In genomic region chr4:85431881-85432280, GRCh38 we compare ENCODE assay signal across 17 cellular contexts.
"Had no signal": no experiment of that assay in that cellular context is flagged by ENCODE, and none has a peak within 500 bp of the region (broad histone marks: within the 10 kb centered on the region; RNA-seq: fewer than 3 reads in every experiment).

No MANE protein-coding gene starts in this region.

- DNase-seq: effector memory CD8-positive, alpha-beta T cell; gastrocnemius medialis; islet precursor cell; lower lobe of right lung; mesenchymal stem cell; naive B cell; psoas muscle; retina; stimulated activated CD4-positive, alpha-beta T cell treated with anti-CD3 and anti-CD28 coated beads, Interleukin-2, amount 100 ng/mL, for 48 hours; stimulated activated naive CD4-positive, alpha-beta T cell treated with Interleukin-2 at 50 U/mL for 16 hours; tibial artery; upper lobe of right lung had no signal

- H3K4me1 ChIP-seq: esophagus muscularis mucosa, gastrocnemius medialis, lower lobe of right lung, psoas muscle, tibial artery, upper lobe of right lung, vagina had no signal

- H3K27ac ChIP-seq: epithelial cell of prostate, esophagus muscularis mucosa, gastrocnemius medialis, lower lobe of right lung, psoas muscle, tibial artery, upper lobe of right lung, vagina had no signal

- H3K9me3 ChIP-seq: gastrocnemius medialis, lower lobe of right lung, psoas muscle, tibial artery, upper lobe of right lung, vagina had no signal

- H3K4me2 ChIP-seq: smooth muscle cell had no signal

- H3K36me3 ChIP-seq: esophagus muscularis mucosa, gastrocnemius medialis, lower lobe of right lung, tibial artery, upper lobe of right lung, vagina had no signal

- ATAC-seq: effector memory CD8-positive, alpha-beta T cell; gastrocnemius medialis; left lobe of liver; lower lobe of right lung; psoas muscle; upper lobe of right lung had no signal

- H3K27me3 ChIP-seq: gastrocnemius medialis, tibial artery, upper lobe of right lung, vagina had no signal

- H3K4me3 ChIP-seq: esophagus muscularis mucosa, gastrocnemius medialis, lower lobe of right lung, psoas muscle, smooth muscle cell, tibial artery, upper lobe of right lung, vagina had no signal
